20 cellular contexts compared by ENCODE assay signal in the genomic region with DNA sequence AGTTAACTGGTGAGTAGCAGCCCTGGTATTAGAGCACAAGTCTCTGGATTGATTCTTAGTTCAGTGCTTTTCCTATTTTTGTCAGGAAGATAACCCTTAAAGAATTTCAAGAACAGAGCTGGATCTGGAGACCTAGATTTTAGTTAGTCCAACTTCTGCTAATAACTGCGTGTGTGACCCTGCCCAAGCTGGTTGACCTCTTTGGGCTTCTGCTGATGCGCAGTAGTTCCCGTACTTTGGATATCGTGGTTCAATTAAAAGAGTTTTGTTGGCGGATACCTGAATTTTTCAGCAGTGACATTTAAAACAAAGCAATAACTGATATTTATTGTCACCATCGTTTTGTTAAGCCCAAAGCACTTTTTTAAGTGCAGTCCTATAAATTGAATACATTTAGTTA. TPM values are rescaled to one million over a fixed set of nuclear protein-coding genes. Genes with fewer than 3 reads are reported as not detected.
DNase-seq lines count a peak whose midpoint lies in the region; ATAC-seq, FAIRE-seq and TF ChIP-seq lines count a peak whose summit lies in the region.
"Had no signal": no experiment of that assay in that cellular context is flagged by ENCODE, and none has a peak within 500 bp of the region (broad histone marks: within the 10 kb centered on the region; RNA-seq: fewer than 3 reads in every experiment).

No MANE protein-coding gene starts in this region.

- no peak for TF ChIP-seq RAD21 in GM12878 (IDR thresholded peaks at IDR 0.05; ENCODE audit: insufficient read depth, low read depth, low read length)

- no peak overlapping the region for H3K4me3 ChIP-seq in cardiac muscle cell
- H3K4me3 ChIP-seq in heart right ventricle: no peak overlapping the region
- H3K4me3 ChIP-seq in GM12878: no peak overlapping the region; the same call in 1 of the 2 replicates
- H3K4me3 ChIP-seq in right lobe of liver: no peak overlapping the region

- no peaks in the 10 kb centered on the region for H4K20me1 ChIP-seq in GM12878 (ENCODE audit: control insufficient read depth, insufficient read depth)

- no TSS peak for BruUV-seq in GM12878 (replicated peaks; lab: Mats Ljungman, UMichigan)

- peak overlapping the region; percentile 13; the same call in 1 of the 2 replicates for H3K4me2 ChIP-seq in GM12878 (ENCODE audit: control insufficient read depth, insufficient read depth)

- H3K9ac ChIP-seq in GM12878 (ENCODE audit: control insufficient read depth, insufficient read depth, low read length): no peak overlapping the region

- H2AFZ ChIP-seq in GM12878 (ENCODE audit: control insufficient read depth, low read depth, low read length): no peak overlapping the region

- DNase-seq in cardiac muscle cell (ENCODE audit: low read depth in 1 of 2, low spot score in 1 of 2) (no peak), heart right ventricle (no peak), GM12878 (ENCODE audit: low read depth, low spot score) (no peak), right lobe of liver (no peak), foreskin melanocyte (no peak), DMS53 treated with DMSO at 0.1 percent for 48 hours (lab: John Stamatoyannopoulos, UW; ENCODE audit: unreplicated experiment) (no peak)
- DNase-seq in activated CD4-positive, alpha-beta T cell treated with anti-CD3 and anti-CD28 coated beads for 1 hour: no peak
- no peak for DNase-seq in activated effector memory CD4-positive, alpha-beta T cell treated with anti-CD3 and anti-CD28 coated beads, Interleukin-2, amount 50 U/mL, for 16 hours
- DNase-seq: DMS53, Karpas-422, NCI-H1694, NCI-H2081 treated with DMSO at 0.1 percent for 48 hours, NCI-H2171 treated with DMSO at 0.1 percent for 48 hours, NCI-H524 treated with DMSO at 0.1 percent for 48 hours, NCI-H82, SIG-M5 had no signal

- POLR2A ChIA-PET in GM12878 (lab: Charles Lee): interaction anchor here (1.2 kb wide), 1 partner anchor 9 kb away, joined by 4 read pairs; the partner anchor contains the start of gene MSMO1

- H3K79me2 ChIP-seq in GM12878 (ENCODE audit: control insufficient read depth, insufficient read depth, low read length): peaks cover 55% of the 10 kb centered on the region

- CTCF ChIA-PET in GM12878 (lab: Yijun Ruan, JAX): interaction anchor here (1.2 kb wide), 1 partner anchor 206 kb away, joined by 4 read pairs; no protein-coding TSS in a partner anchor

- peaks cover 63% of the 10 kb centered on the region for H3K36me3 ChIP-seq in cardiac muscle cell
- peaks cover 0 to 77% (median 11%) of the 10 kb centered on the region in 9 donors for H3K36me3 ChIP-seq in heart right ventricle
- peaks cover 0 to 36% of the 10 kb centered on the region in 2 experiments; a peak in 3 of 4 replicates for H3K36me3 ChIP-seq in GM12878 (ENCODE audit: control insufficient read depth in 2 of 2, insufficient read depth in 2 of 2, low read length in 1 of 2)
- peaks cover 0 to 82% (median 20%) of the 10 kb centered on the region in 4 donors for H3K36me3 ChIP-seq in right lobe of liver

- H3K9me3 ChIP-seq in cardiac muscle cell (ENCODE audit: low read depth) (no peaks in the 10 kb centered on the region), heart right ventricle (no peaks in the 10 kb centered on the region), GM12878 (replicated peaks; ENCODE audit: control insufficient read depth, insufficient read depth, low read length) (no peaks in the 10 kb centered on the region), right lobe of liver (no peaks in the 10 kb centered on the region)

- no peak for ATAC-seq in heart right ventricle
- no peak for ATAC-seq in GM12878
- peak; percentile 17 to 53 (median 32) for ATAC-seq in right lobe of liver
- ATAC-seq: HCT116, Panc1 had no signal

- TF ChIP-seq POLR2A in GM12878 (IDR thresholded peaks at IDR 0.05; ENCODE audit: low read depth, low read length) (no peak), right lobe of liver (IDR thresholded peaks at IDR 0.05) (no peak)

- SMC1A ChIA-PET in GM12878 (lab: Charles Lee; ENCODE audit: uncharacterized antibody, unreplicated experiment): no interaction called here

- TF ChIP-seq EP300 in GM12878 (IDR thresholded peaks at IDR 0.05; ENCODE audit: borderline replicate concordance in 1 of 2, control insufficient read depth in 1 of 2, low read depth in 2 of 2, low read length in 2 of 2): no peak

- H3K4me1 ChIP-seq in cardiac muscle cell (ENCODE audit: low read depth) (peaks cover 47% of the 10 kb centered on the region), heart right ventricle (peaks cover 0 to 8% (median 0%) of the 10 kb centered on the region in 9 donors), GM12878 (ENCODE audit: control insufficient read depth, insufficient read depth, low read length) (no peaks in the 10 kb centered on the region), right lobe of liver (peaks cover 0 to 50% (median 13%) of the 10 kb centered on the region in 4 donors)

- WGBS in heart right ventricle, 2 donors: 92 to 93% methylated on average over 6 of the region's 6 CpGs
- 92% methylated on average over 6 of the region's 6 CpGs for WGBS in GM12878 (ENCODE audit: insufficient coverage, insufficient replicate concordance, low lambda C conversion rate, missing lambda C conversion rate)
- WGBS in right lobe of liver (ENCODE audit: insufficient coverage, low coverage, low lambda C conversion rate, missing lambda C conversion rate): 37% methylated on average over 6 of the region's 6 CpGs

- no peak for FAIRE-seq in GM12878 (lab: Jason Lieb, UNC)
- FAIRE-seq: A204.1 had no signal

- intact Hi-C loops in heart right ventricle (cut with DNase I): no loop called here
- intact Hi-C loops in GM12878 (cut with micrococcal nuclease; ENCODE audit: unreplicated experiment): no loop called here
- intact Hi-C loops in right lobe of liver (cut with DNase I): no loop called here

- H3K27me3 ChIP-seq in cardiac muscle cell: no peaks in the 10 kb centered on the region
- H3K27me3 ChIP-seq in heart right ventricle: no peaks in the 10 kb centered on the region
- no peaks in the 10 kb centered on the region for H3K27me3 ChIP-seq in GM12878 (replicated peaks in 1 of 2; ENCODE audit: control insufficient read depth in 2 of 2, insufficient read depth in 2 of 2, low read length in 1 of 2)
- no peaks in the 10 kb centered on the region for H3K27me3 ChIP-seq in right lobe of liver

- RAD21 ChIA-PET in GM12878 (lab: Charles Lee; ENCODE audit: unreplicated experiment): interaction anchor here (0.8 to 1.7 kb wide), 3 partner anchors 10 to 158 kb away, joined by 3 to 5 read pairs (median 3); partner anchors contain the start of gene MSMO1

- in situ Hi-C loops in GM12878 (cut with MboI): no loop called here

- TF ChIP-seq CTCF in cardiac muscle cell (IDR thresholded peaks at IDR 0.05; ENCODE audit: low read depth, low read length): no peak
- TF ChIP-seq CTCF in heart right ventricle (IDR thresholded peaks at IDR 0.05): no peak
- no peak for TF ChIP-seq CTCF in GM12878 (IDR thresholded peaks at IDR 0.05 in 2 of 3, conservative IDR thresholded peaks at IDR 0.05 in 1 of 3; ENCODE audit: control insufficient read depth in 2 of 3, extremely low read depth in 1 of 3, insufficient read depth in 1 of 3, low read depth in 3 of 3, low read length in 3 of 3)
- no peak for TF ChIP-seq CTCF in right lobe of liver (IDR thresholded peaks at IDR 0.05)

- H3K27ac ChIP-seq in cardiac muscle cell: peak overlapping the region; percentile 27
- no peak overlapping the region for H3K27ac ChIP-seq in heart right ventricle
- H3K27ac ChIP-seq in GM12878 (ENCODE audit: control insufficient read depth, insufficient read depth): no peak overlapping the region
- no peak overlapping the region for H3K27ac ChIP-seq in right lobe of liver

RNA-seq across cellular contexts. Expression of gene MSMO1, which starts 9.3 kb away (rescaled TPM):
- total RNA-seq in cardiac muscle cell: 65.8 and 170 TPM in 2 replicates
- polyA plus RNA-seq in cardiac muscle cell: 138 and 305 TPM in 2 replicates
- total RNA-seq in heart right ventricle: 10 to 100 TPM in 2 of 10 donors, 1 to 10 TPM in 8; 5.9 to 11.9 (median 9.0) TPM
- 10 to 100 TPM in 1 of 2 donors, 1 to 10 TPM in 1; 3.7 to 15.1 TPM for polyA plus RNA-seq in heart right ventricle
- 129 and 138 TPM in 2 replicates for total RNA-seq in GM12878 (2013; cell fraction: nucleolus; rRNA removed)
- total RNA-seq in GM12878 (2014; rRNA removed): 121 and 184 TPM in 2 replicates
- 110 and 118 TPM in 2 replicates for total RNA-seq in GM12878 (2014; rRNA removed; fragmentation: Illumina TruSeq; extraction: Trizol)
- 63.6 and 67.6 TPM in 2 replicates for total RNA-seq in GM12878 (2021)
- polyA plus RNA-seq in GM12878 (2011; ENCODE audit: low read depth): 20.0 TPM
- 168 and 274 TPM in 2 replicates for polyA plus RNA-seq in GM12878 (2011; rRNA removed)
- 68.3 and 83.0 TPM in 2 replicates for polyA plus RNA-seq in GM12878 (2011; cell fraction: cytosol; rRNA removed)
- polyA plus RNA-seq in GM12878 (2011; cell fraction: nucleus; rRNA removed): 44.5 and 47.6 TPM in 2 replicates
- 35.5 and 64.6 TPM in 2 replicates for polyA plus RNA-seq in GM12878 (2012)
- polyA plus RNA-seq in GM12878 (2014; fragmentation: Illumina TruSeq; extraction: Trizol): 109 and 157 TPM in 2 replicates
- polyA plus RNA-seq in GM12878 (2014; fragmentation: Nextera tagmentation; extraction: Ambion mirVana): 100 to 1,000 TPM; 101 to 136 TPM
- 75.5 and 98.4 TPM in 2 replicates for polyA plus RNA-seq in GM12878 (2014; rRNA removed)
- 10 to 100 TPM; 68.3 to 80.7 TPM for polyA plus RNA-seq in GM12878 (2016; fragmentation: Nextera tagmentation; extraction: Ambion mirVana)
- polyA minus RNA-seq in GM12878 (2011; rRNA and poly(A)+ RNA removed): 77.1 and 79.8 TPM in 2 replicates
- 47.7 and 48.8 TPM in 2 replicates for polyA minus RNA-seq in GM12878 (2011; cell fraction: cytosol; rRNA and poly(A)+ RNA removed)
- polyA minus RNA-seq in GM12878 (2011; cell fraction: nucleus; rRNA and poly(A)+ RNA removed): 32.8 and 57.2 TPM in 2 replicates
- total RNA-seq in right lobe of liver: 100 to 1,000 TPM in 4 of 6 experiments, 10 to 100 TPM in 2; 81.8 to 368 (median 122) TPM

RNA-seq across cellular contexts. Expression of gene CPE, which starts 42.1 kb away (rescaled TPM):
- 204 and 238 TPM in 2 replicates for total RNA-seq in cardiac muscle cell
- 238 and 323 TPM in 2 replicates for polyA plus RNA-seq in cardiac muscle cell
- 10 to 100 TPM; 16.9 to 57.6 (median 28.1) TPM for total RNA-seq in heart right ventricle
- polyA plus RNA-seq in heart right ventricle: 10 to 100 TPM; 20.4 to 25.7 TPM
- not detected in 2 replicates for total RNA-seq in GM12878 (2013; cell fraction: nucleolus; rRNA removed)
- total RNA-seq in GM12878 (2014; rRNA removed): not detected in 2 replicates
- not detected in 2 replicates for total RNA-seq in GM12878 (2014; rRNA removed; fragmentation: Illumina TruSeq; extraction: Trizol)
- not detected in 2 replicates for total RNA-seq in GM12878 (2021)
- not detected for polyA plus RNA-seq in GM12878 (2011; ENCODE audit: low read depth)
- polyA plus RNA-seq in GM12878 (2011; rRNA removed): not detected in 2 replicates
- not detected in 2 replicates for polyA plus RNA-seq in GM12878 (2011; cell fraction: cytosol; rRNA removed)
- polyA plus RNA-seq in GM12878 (2011; cell fraction: nucleus; rRNA removed): not detected in 2 replicates
- 0.06 TPM in 1 of 2 replicates, not detected in the other for polyA plus RNA-seq in GM12878 (2012)
- not detected in 2 replicates for polyA plus RNA-seq in GM12878 (2014; fragmentation: Illumina TruSeq; extraction: Trizol)
- under 1 TPM in 1 of 2 experiments, not detected in 1; 0.05 TPM for polyA plus RNA-seq in GM12878 (2014; fragmentation: Nextera tagmentation; extraction: Ambion mirVana)
- polyA plus RNA-seq in GM12878 (2014; rRNA removed): not detected in 2 replicates
- polyA plus RNA-seq in GM12878 (2016; fragmentation: Nextera tagmentation; extraction: Ambion mirVana): under 1 TPM in 1 of 2 experiments, not detected in 1; 0.14 TPM
- polyA minus RNA-seq in GM12878 (2011; rRNA and poly(A)+ RNA removed): 0.05 TPM in 1 of 2 replicates, not detected in the other
- not detected in 2 replicates for polyA minus RNA-seq in GM12878 (2011; cell fraction: cytosol; rRNA and poly(A)+ RNA removed)
- polyA minus RNA-seq in GM12878 (2011; cell fraction: nucleus; rRNA and poly(A)+ RNA removed): not detected in 2 replicates
- total RNA-seq in right lobe of liver: 10 to 100 TPM in 2 of 6 experiments, 1 to 10 TPM in 4; 4.2 to 17.3 (median 9.4) TPM
- polyA plus RNA-seq: IgD-negative memory B cell had no signal

Comparison
In these comparisons a context has a peak if more than half of its experiments do, and no peak if none do; other contexts are left out.
1. ATAC-seq: peak in right lobe of liver (4 of 4); none in heart right ventricle (0 of 8) and GM12878 (single experiment).
2. RNA of gene CPE, which starts 42.1 kb away (total RNA-seq): 204 to 238 TPM in cardiac muscle cell, 16.9 to 57.6 TPM in heart right ventricle and 4.2 to 17.3 TPM in right lobe of liver; not detected in GM12878; every median in the first group is over 4 times any median in the second.